20 cellular contexts compared by ENCODE assay signal in the genomic region with DNA sequence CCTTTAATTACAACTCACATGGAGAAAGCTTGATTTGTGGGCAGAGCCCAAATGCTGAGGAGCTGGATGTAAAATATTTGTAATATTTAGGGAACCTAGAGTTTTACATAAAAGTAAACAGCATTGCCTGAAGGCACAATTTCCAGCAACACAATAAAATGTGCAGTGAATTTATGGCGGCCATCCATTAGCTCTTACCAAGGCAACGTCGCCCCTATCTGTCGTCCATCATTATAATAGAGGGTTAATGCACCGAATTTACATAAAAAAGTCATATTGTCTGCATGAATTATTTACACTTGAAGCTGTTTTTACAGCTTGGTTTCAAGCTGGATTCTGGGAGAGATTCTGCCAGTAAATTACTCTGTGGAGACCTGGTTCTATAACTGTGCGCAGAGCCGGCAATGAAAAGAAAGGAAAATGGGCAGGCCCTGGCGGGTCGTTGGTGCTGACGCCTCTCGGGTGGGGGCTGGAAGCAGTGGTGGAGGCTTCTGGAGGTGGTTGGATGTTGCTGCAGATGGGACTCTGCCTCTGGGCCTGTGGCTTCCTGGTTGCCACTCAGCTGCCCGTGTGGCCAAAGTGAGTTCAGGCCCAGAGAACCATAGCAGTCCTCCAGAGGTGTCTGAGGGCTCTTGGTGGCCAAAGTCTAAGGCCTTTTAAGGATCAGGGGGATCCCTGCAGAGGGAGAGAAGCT. TPM values are rescaled to one million over a fixed set of nuclear protein-coding genes. Genes with fewer than 3 reads are reported as not detected.
"Had no signal": no experiment of that assay in that cellular context is flagged by ENCODE, and none has a peak within 500 bp of the region (broad histone marks: within the 10 kb centered on the region; RNA-seq: fewer than 3 reads in every experiment).

No MANE protein-coding gene starts in this region.

- H3K9me3 ChIP-seq: body of pancreas, left lung, sigmoid colon, thoracic aorta, upper lobe of right lung had no signal

- H3K27me3 ChIP-seq: body of pancreas had no signal

- H3K9ac ChIP-seq: parathyroid adenoma had no signal

- H2AFZ ChIP-seq: parathyroid adenoma had no signal

- H3K4me3 Mint-ChIP-seq: activated CD4-positive, alpha-beta memory T cell treated with anti-CD3 and anti-CD28 coated beads, Interleukin-2, amount 10 ng/mL, durations not matched to agents 7 days and 5 days; activated CD4-positive, alpha-beta T cell treated with anti-CD3 and anti-CD28 coated beads for 36 hours; activated CD8-positive, alpha-beta memory T cell treated with anti-CD3 and anti-CD28 coated beads, Interleukin-2, amount 10 ng/mL, durations not matched to agents 7 days and 5 days; activated naive CD8-positive, alpha-beta T cell treated with anti-CD3 and anti-CD28 coated beads, Interleukin-2, amount 10 ng/mL, durations not matched to agents 7 days and 5 days; activated T-helper 17 cell treated with anti-CD3 and anti-CD28 coated beads, Interleukin-2, amount 50 U/mL, for 72 hours; stimulated activated memory B cell treated with anti-CD40 and anti-IgM and Interleukin-4, amounts not matched to agents 10 μg/mL and 1 μg/mL and 100 μg/mL, for 72 hours; T-helper 2 cell treated with Interferon-gamma antibody and Interleukin-4, amounts not matched to agents 5 μg/mL and 100 μg/mL, for 36 hours; WTC11 had no signal

- H3K9me3 Mint-ChIP-seq: activated CD4-positive, alpha-beta memory T cell treated with anti-CD3 and anti-CD28 coated beads, Interleukin-2, amount 10 ng/mL, durations not matched to agents 7 days and 5 days; activated naive CD8-positive, alpha-beta T cell treated with anti-CD3 and anti-CD28 coated beads, Interleukin-2, amount 10 ng/mL, durations not matched to agents 7 days and 5 days; activated T-helper 17 cell treated with anti-CD3 and anti-CD28 coated beads, Interleukin-2, amount 50 U/mL, for 72 hours; stimulated activated memory B cell treated with anti-CD40 and anti-IgM and Interleukin-4, amounts not matched to agents 10 μg/mL and 1 μg/mL and 100 μg/mL, for 72 hours; T-helper 2 cell treated with Interferon-gamma antibody and Interleukin-4, amounts not matched to agents 5 μg/mL and 100 μg/mL, for 36 hours; WTC11 had no signal

- H3K79me2 ChIP-seq: parathyroid adenoma had no signal

- H3K4me1 ChIP-seq: body of pancreas, left lung, sigmoid colon, upper lobe of right lung had no signal

- H3K27ac Mint-ChIP-seq: activated CD4-positive, alpha-beta memory T cell treated with anti-CD3 and anti-CD28 coated beads, Interleukin-2, amount 10 ng/mL, durations not matched to agents 7 days and 5 days; activated CD4-positive, alpha-beta T cell treated with anti-CD3 and anti-CD28 coated beads for 36 hours; activated CD8-positive, alpha-beta memory T cell treated with anti-CD3 and anti-CD28 coated beads, Interleukin-2, amount 10 ng/mL, durations not matched to agents 7 days and 5 days; activated naive CD8-positive, alpha-beta T cell treated with anti-CD3 and anti-CD28 coated beads, Interleukin-2, amount 10 ng/mL, durations not matched to agents 7 days and 5 days; activated T-helper 17 cell treated with anti-CD3 and anti-CD28 coated beads, Interleukin-2, amount 50 U/mL, for 72 hours; stimulated activated memory B cell treated with anti-CD40 and anti-IgM and Interleukin-4, amounts not matched to agents 10 μg/mL and 1 μg/mL and 100 μg/mL, for 72 hours; T-helper 2 cell treated with Interferon-gamma antibody and Interleukin-4, amounts not matched to agents 5 μg/mL and 100 μg/mL, for 36 hours had no signal

- DNase-seq: activated CD4-positive, alpha-beta memory T cell treated with anti-CD3 and anti-CD28 coated beads, Interleukin-2, amount 10 ng/mL, durations not matched to agents 7 days and 5 days; activated CD4-positive, alpha-beta T cell treated with anti-CD3 and anti-CD28 coated beads for 36 hours; activated CD8-positive, alpha-beta memory T cell treated with anti-CD3 and anti-CD28 coated beads, Interleukin-2, amount 10 ng/mL, durations not matched to agents 7 days and 5 days; activated naive CD4-positive, alpha-beta T cell; activated naive CD8-positive, alpha-beta T cell treated with anti-CD3 and anti-CD28 coated beads, Interleukin-2, amount 10 ng/mL, durations not matched to agents 7 days and 5 days; amygdala; body of pancreas; caudate nucleus; kidney; left lung; midbrain; sigmoid colon; stimulated activated CD4-positive, alpha-beta T cell treated with anti-CD3 and anti-CD28 coated beads, Interleukin-4, amount 100 ng/mL, for 4 hours; upper lobe of right lung had no signal

- H3K4me1 Mint-ChIP-seq: activated CD4-positive, alpha-beta memory T cell treated with anti-CD3 and anti-CD28 coated beads, Interleukin-2, amount 10 ng/mL, durations not matched to agents 7 days and 5 days; activated CD4-positive, alpha-beta T cell treated with anti-CD3 and anti-CD28 coated beads for 36 hours; activated CD8-positive, alpha-beta memory T cell treated with anti-CD3 and anti-CD28 coated beads, Interleukin-2, amount 10 ng/mL, durations not matched to agents 7 days and 5 days; activated T-helper 17 cell treated with anti-CD3 and anti-CD28 coated beads, Interleukin-2, amount 50 U/mL, for 72 hours had no signal

- H3K36me3 Mint-ChIP-seq: activated CD8-positive, alpha-beta memory T cell treated with anti-CD3 and anti-CD28 coated beads, Interleukin-2, amount 10 ng/mL, durations not matched to agents 7 days and 5 days; activated naive CD8-positive, alpha-beta T cell treated with anti-CD3 and anti-CD28 coated beads, Interleukin-2, amount 10 ng/mL, durations not matched to agents 7 days and 5 days; stimulated activated memory B cell treated with anti-CD40 and anti-IgM and Interleukin-4, amounts not matched to agents 10 μg/mL and 1 μg/mL and 100 μg/mL, for 72 hours; WTC11 had no signal

- H3K36me3 ChIP-seq: left lung, sigmoid colon, thoracic aorta, upper lobe of right lung had no signal

- H3K4me3 ChIP-seq: body of pancreas, left lung, sigmoid colon, thoracic aorta, upper lobe of right lung had no signal

- H3K27ac ChIP-seq: body of pancreas, left lung, parathyroid adenoma, sigmoid colon, thoracic aorta, upper lobe of right lung had no signal

RNA-seq across cellular contexts. Expression of a gene that starts 48.9 kb away (rescaled TPM):
- total RNA-seq: activated CD4-positive, alpha-beta memory T cell treated with anti-CD3 and anti-CD28 coated beads, Interleukin-2, amount 10 ng/mL, durations not matched to agents 7 days and 5 days; body of pancreas; kidney; left lung; sigmoid colon; thoracic aorta; upper lobe of right lung had no signal
